1 cellular context compared by ENCODE assay signal in genomic region chr1:46306159-46306530, GRCh38.
TF ChIP-seq lines count a peak whose summit lies in the region.

No MANE protein-coding gene starts in this region.

TF ChIP-seq in GM12878, 131 proteins besides CTCF, POLR2A, EP300 and RAD21:
- TF ChIP-seq RAD51 (IDR thresholded peaks at IDR 0.05) (no peak), ESRRA (IDR thresholded peaks at IDR 0.05; ENCODE audit: low read length) (no peak), BCL11A (IDR thresholded peaks at IDR 0.05; ENCODE audit: low read depth, low read length) (no peak), CBX5 (IDR thresholded peaks at IDR 0.05; ENCODE audit: low read depth) (no peak), MLLT1 (IDR thresholded peaks at IDR 0.05) (peak; percentile 35; the same call in 1 of the 2 replicates)
